Comparison of ENCODE assay signal across 30 cellular contexts in the genomic region with DNA sequence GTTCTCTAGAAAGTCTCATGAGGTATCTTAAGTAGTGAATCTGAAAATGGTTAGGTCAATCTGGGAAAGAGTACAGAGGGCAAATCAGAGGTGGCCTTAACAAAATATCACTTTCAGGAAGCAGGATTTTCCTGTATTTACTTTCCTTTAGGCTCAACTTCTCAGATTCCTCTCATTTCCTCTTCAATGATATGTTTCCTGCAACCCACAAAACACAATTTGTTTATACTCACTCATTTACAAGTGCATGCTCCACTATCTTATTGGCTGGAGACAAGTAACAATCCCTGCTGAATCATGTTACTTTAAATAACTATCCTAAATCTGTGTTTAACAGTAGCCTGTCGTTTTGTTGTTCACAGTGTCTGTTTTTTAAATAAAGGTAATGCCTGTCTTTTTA.
"Had no signal": no experiment of that assay in that cellular context is flagged by ENCODE, and none has a peak within 500 bp of the region (broad histone marks: within the 10 kb centered on the region; RNA-seq: fewer than 3 reads in every experiment).

No MANE protein-coding gene starts in this region.

- H3K4me3 ChIP-seq: K562, SJCRH30, SK-N-MC had no signal

- H3K36me3 ChIP-seq: brain microvascular endothelial cell, SJCRH30 had no signal

- H3K27me3 ChIP-seq: brain microvascular endothelial cell, SJCRH30 had no signal

- DNase-seq: activated CD4-positive, alpha-beta T cell treated with anti-CD3 and anti-CD28 coated beads for 36 hours; activated CD4-positive, alpha-beta T cell treated with anti-CD3 and anti-CD28 coated beads, Interleukin-2, amount 10 ng/mL, durations not matched to agents 7 days and 5 days; activated CD4-positive, alpha-beta T cell treated with anti-CD3 and anti-CD28 coated beads, Interleukin-2, amount 50 U/mL, for 48 hours; activated CD8-positive, alpha-beta memory T cell treated with anti-CD3 and anti-CD28 coated beads, Interleukin-2, amount 50 U/mL, for 4 hours; activated CD8-positive, alpha-beta T cell treated with anti-CD3 and anti-CD28 coated beads, Interleukin-2, amount 10 ng/mL, durations not matched to agents 7 days and 5 days; activated effector memory CD4-positive, alpha-beta T cell treated with anti-CD3 and anti-CD28 coated beads, Interleukin-2, amount 50 U/mL, for 16 hours; activated naive CD4-positive, alpha-beta T cell; activated naive CD4-positive, alpha-beta T cell treated with anti-CD3 and anti-CD28 coated beads, Interleukin-2, amount 50 U/mL, for 16 hours; activated naive CD8-positive, alpha-beta T cell treated with anti-CD3 and anti-CD28 coated beads for 36 hours; activated T-cell treated with anti-CD3 and anti-CD28 coated beads, Interleukin-2, amount 50 U/mL, for 1 hour; activated T-cell treated with anti-CD3 and anti-CD28 coated beads, Interleukin-2, amount 50 U/mL, for 72 hours; amniotic stem cell; aorta; brain microvascular endothelial cell; central memory CD4-positive, alpha-beta T cell; NCI-H1105 treated with DMSO at 0.1 percent for 48 hours; NCI-H1436; NCI-H1694; NCI-H1930; NCI-H2081 treated with DMSO at 0.1 percent for 48 hours; NCI-H345; NCI-H524 treated with DMSO at 0.1 percent for 48 hours; SHP77; SJCRH30 had no signal

- H3K27ac Mint-ChIP-seq: activated CD4-positive, alpha-beta T cell treated with anti-CD3 and anti-CD28 coated beads for 36 hours; activated CD4-positive, alpha-beta T cell treated with anti-CD3 and anti-CD28 coated beads, Interleukin-2, amount 10 ng/mL, durations not matched to agents 7 days and 5 days; activated CD8-positive, alpha-beta T cell treated with anti-CD3 and anti-CD28 coated beads, Interleukin-2, amount 10 ng/mL, durations not matched to agents 7 days and 5 days; activated naive CD8-positive, alpha-beta T cell treated with anti-CD3 and anti-CD28 coated beads for 36 hours; activated T-cell treated with anti-CD3 and anti-CD28 coated beads, Interleukin-2, amount 50 U/mL, for 72 hours; activated T-helper 17 cell treated with anti-CD3 and anti-CD28 coated beads, Interleukin-2, amount 50 U/mL, for 72 hours; T-helper 1 cell treated with Interleukin-12 subunit alpha and Interleukin-12 subunit beta and Interleukin-4 antibody, amounts not matched to agents 30 μg/mL and 1 μg/mL, for 36 hours; T-helper 2 cell treated with Interferon-gamma antibody and Interleukin-4, amounts not matched to agents 5 μg/mL and 100 μg/mL, for 36 hours; WTC11 had no signal

- H3K4me1 Mint-ChIP-seq: activated CD4-positive, alpha-beta T cell treated with anti-CD3 and anti-CD28 coated beads for 36 hours; activated CD4-positive, alpha-beta T cell treated with anti-CD3 and anti-CD28 coated beads, Interleukin-2, amount 10 ng/mL, durations not matched to agents 7 days and 5 days; activated naive CD8-positive, alpha-beta T cell treated with anti-CD3 and anti-CD28 coated beads for 36 hours; activated T-helper 17 cell treated with anti-CD3 and anti-CD28 coated beads, Interleukin-2, amount 50 U/mL, for 72 hours; WTC11 had no signal

- H3K27me3 Mint-ChIP-seq: activated CD4-positive, alpha-beta T cell treated with anti-CD3 and anti-CD28 coated beads for 36 hours; activated CD4-positive, alpha-beta T cell treated with anti-CD3 and anti-CD28 coated beads, Interleukin-2, amount 10 ng/mL, durations not matched to agents 7 days and 5 days; activated naive CD8-positive, alpha-beta T cell treated with anti-CD3 and anti-CD28 coated beads for 36 hours; activated T-helper 17 cell treated with anti-CD3 and anti-CD28 coated beads, Interleukin-2, amount 50 U/mL, for 72 hours had no signal

- H3K36me3 Mint-ChIP-seq: activated naive CD8-positive, alpha-beta T cell treated with anti-CD3 and anti-CD28 coated beads for 36 hours had no signal

- H3K9me3 ChIP-seq: SJCRH30 had no signal

- H3K4me3 Mint-ChIP-seq: activated CD4-positive, alpha-beta T cell treated with anti-CD3 and anti-CD28 coated beads for 36 hours; activated CD4-positive, alpha-beta T cell treated with anti-CD3 and anti-CD28 coated beads, Interleukin-2, amount 10 ng/mL, durations not matched to agents 7 days and 5 days; activated CD8-positive, alpha-beta T cell treated with anti-CD3 and anti-CD28 coated beads, Interleukin-2, amount 10 ng/mL, durations not matched to agents 7 days and 5 days; activated naive CD8-positive, alpha-beta T cell treated with anti-CD3 and anti-CD28 coated beads for 36 hours; activated T-cell treated with anti-CD3 and anti-CD28 coated beads, Interleukin-2, amount 50 U/mL, for 72 hours; activated T-helper 17 cell treated with anti-CD3 and anti-CD28 coated beads, Interleukin-2, amount 50 U/mL, for 72 hours; T-helper 1 cell treated with Interleukin-12 subunit alpha and Interleukin-12 subunit beta and Interleukin-4 antibody, amounts not matched to agents 30 μg/mL and 1 μg/mL, for 36 hours; T-helper 2 cell treated with Interferon-gamma antibody and Interleukin-4, amounts not matched to agents 5 μg/mL and 100 μg/mL, for 36 hours; WTC11 had no signal

- H3K27ac ChIP-seq: brain microvascular endothelial cell, SJCRH30, SK-N-MC had no signal

- H3K4me1 ChIP-seq: SJCRH30 had no signal
